Comparison of ENCODE assay signal across 1 cellular context in genomic region chr17:64118452-64118979, GRCh38.
TF ChIP-seq lines count a peak whose summit lies in the region.

No MANE protein-coding gene starts in this region.

TF ChIP-seq in K562, 482 proteins besides CTCF, POLR2A, EP300 and RAD21 (continued from another document and continues in another):
- TF ChIP-seq ZBTB11 (CRISPR knock-in tag; IDR thresholded peaks at IDR 0.05) (peak in 1 of 3 experiments; percentile 91; a peak in 2 of 6 replicates), RCOR1 (IDR thresholded peaks at IDR 0.05; ENCODE audit: borderline replicate concordance in 1 of 2, low read depth in 2 of 2, low read length in 2 of 2) (0 out of 4 replicates have a peak, but pooled peaks of 1 of the 2 experiments have one; percentile 56), TEAD4 (IDR thresholded peaks at IDR 0.05; ENCODE audit: low read length) (peak; percentile 57; the same call in 1 of the 2 replicates), TEAD4 (CRISPR knock-in tag; IDR thresholded peaks at IDR 0.05; ENCODE audit: borderline replicate concordance) (no peak), STAT5B (CRISPR knock-in tag; IDR thresholded peaks at IDR 0.05) (no peak), FOXA3 (CRISPR knock-in tag; conservative IDR thresholded peaks at IDR 0.05 in 1 of 2, IDR thresholded peaks at IDR 0.05 in 1 of 2) (0 out of 4 replicates have a peak, but pooled peaks of 1 of the 2 experiments have one; percentile 18), SREBF1 (IDR thresholded peaks at IDR 0.05; ENCODE audit: borderline replicate concordance, low read depth, low read length) (no peak), HDAC1 (IDR thresholded peaks at IDR 0.05) (peak in 1 of 2 experiments; percentile 11; a peak in 1 of 4 replicates), UBTF (IDR thresholded peaks at IDR 0.05; ENCODE audit: borderline replicate concordance in 1 of 2, low read depth in 2 of 2, low read length in 2 of 2) (peak; percentile 49 to 85; a peak in 1 of 4 replicates), ZNF77 (CRISPR knock-in tag; IDR thresholded peaks at IDR 0.05) (no peak), SPI1 (IDR thresholded peaks at IDR 0.05; ENCODE audit: borderline replicate concordance, low read depth, low read length) (peak; percentile 92), TCF3 (CRISPR knock-in tag; IDR thresholded peaks at IDR 0.05) (peak; percentile 79), ZBTB43 (CRISPR knock-in tag; IDR thresholded peaks at IDR 0.05) (no peak), RNF2 (IDR thresholded peaks at IDR 0.05) (0 out of 2 replicates have a peak, but pooled peaks have one; percentile 14), TFAP4 (CRISPR knock-in tag; IDR thresholded peaks at IDR 0.05; ENCODE audit: borderline replicate concordance) (peak; percentile 59), SRSF3 (IDR thresholded peaks at IDR 0.05; ENCODE audit: insufficient read depth, low read length) (no peak), HDGF (IDR thresholded peaks at IDR 0.05) (no peak), CBFA2T3 (IDR thresholded peaks at IDR 0.05) (peak; percentile 48), NCOR1 (IDR thresholded peaks at IDR 0.05) (peak; percentile 18; the same call in 1 of the 2 replicates), SIRT6 (IDR thresholded peaks at IDR 0.05; ENCODE audit: low read depth, low read length) (no peak), TFE3 (CRISPR knock-in tag; IDR thresholded peaks at IDR 0.05) (no peak), PRMT5 (CRISPR knock-in tag; IDR thresholded peaks at IDR 0.05) (no peak), RAD51 (IDR thresholded peaks at IDR 0.05; ENCODE audit: borderline replicate concordance, low read depth) (no peak), ZNF134 (CRISPR knock-in tag; conservative IDR thresholded peaks at IDR 0.05) (0 out of 2 replicates have a peak, but pooled peaks have one; percentile 50), MAX (CRISPR knock-in tag; IDR thresholded peaks at IDR 0.05) (peak; percentile 52; the same call in 1 of the 2 replicates), HMBOX1 (IDR thresholded peaks at IDR 0.05) (peak; percentile 63), DPF2 (IDR thresholded peaks at IDR 0.05) (0 out of 2 replicates have a peak, but pooled peaks have one; percentile 23), PPARD (CRISPR knock-in tag; IDR thresholded peaks at IDR 0.05) (no peak), BHLHE40 (IDR thresholded peaks at IDR 0.05; ENCODE audit: low read length) (peak; percentile 39), CTBP1 (IDR thresholded peaks at IDR 0.05; ENCODE audit: borderline replicate concordance) (peak; percentile 52; the same call in 1 of the 2 replicates), ZKSCAN8 (CRISPR knock-in tag; IDR thresholded peaks at IDR 0.05) (no peak), ZNF780A (CRISPR knock-in tag; IDR thresholded peaks at IDR 0.05) (no peak), MGA (IDR thresholded peaks at IDR 0.05) (peak; percentile 76), ILF3 (IDR thresholded peaks at IDR 0.05; ENCODE audit: borderline replicate concordance) (no peak)
